Comparison of ENCODE assay signal across 2 cellular contexts in genomic region chr12:122845041-122845864, GRCh38.
TF ChIP-seq lines count a peak whose summit lies in the region.

No MANE protein-coding gene starts in this region.

TF ChIP-seq in H1, 55 proteins besides CTCF, POLR2A, EP300 and RAD21:
- TF ChIP-seq KDM1A (IDR thresholded peaks at IDR 0.05; ENCODE audit: borderline replicate concordance, low read length) (no peak), SIRT6 (IDR thresholded peaks at IDR 0.05; ENCODE audit: low read length) (no peak), ZNF274 (IDR thresholded peaks at IDR 0.05; ENCODE audit: borderline replicate concordance, extremely low read depth, low read length) (no peak), RFX5 (IDR thresholded peaks at IDR 0.05; ENCODE audit: borderline replicate concordance, low read depth, low read length) (no peak), BCL11A (IDR thresholded peaks at IDR 0.05; ENCODE audit: low read depth in 2 of 2, low read length in 2 of 2) (no peak), HDAC6 (IDR thresholded peaks at IDR 0.05; ENCODE audit: low read depth, low read length) (no peak), CTBP2 (IDR thresholded peaks at IDR 0.05; ENCODE audit: borderline replicate concordance, insufficient read depth, insufficient read length, low read length) (no peak), TAF7 (optimal IDR thresholded peaks at IDR 0.05; ENCODE audit: borderline replicate concordance, low read depth, low read length) (no peak), E2F6 (IDR thresholded peaks at IDR 0.05) (peak; percentile 57; the same call in 1 of the 2 replicates), SRF (IDR thresholded peaks at IDR 0.05; ENCODE audit: low read depth, low read length) (no peak), RBBP5 (IDR thresholded peaks at IDR 0.05; ENCODE audit: borderline replicate concordance, low read depth, low read length) (no peak), TEAD4 (IDR thresholded peaks at IDR 0.05; ENCODE audit: low read depth, low read length) (peak; percentile 85), MAX (IDR thresholded peaks at IDR 0.05) (peak; percentile 87), YY1 (IDR thresholded peaks at IDR 0.05; ENCODE audit: low read depth, low read length) (no peak), CREB1 (IDR thresholded peaks at IDR 0.05) (no peak), KDM4A (IDR thresholded peaks at IDR 0.05; ENCODE audit: low read depth, low read length, severe bottlenecking) (no peak), TAF1 (IDR thresholded peaks at IDR 0.05; ENCODE audit: low read depth, low read length) (no peak)

TF ChIP-seq in GM12891, 5 proteins besides CTCF, POLR2A, EP300 and RAD21:
- TF ChIP-seq SPI1 (IDR thresholded peaks at IDR 0.05; ENCODE audit: low read depth, low read length) (no peak), POU2F2 (IDR thresholded peaks at IDR 0.05; ENCODE audit: low read depth, low read length) (no peak), PAX5 (IDR thresholded peaks at IDR 0.05; ENCODE audit: insufficient read depth, low read length, severe bottlenecking) (no peak), TAF1 (IDR thresholded peaks at IDR 0.05; ENCODE audit: low read depth, low read length) (no peak), POLR2AphosphoS5 (IDR thresholded peaks at IDR 0.05; ENCODE audit: low read depth, low read length) (no peak)
